In the genomic region with DNA sequence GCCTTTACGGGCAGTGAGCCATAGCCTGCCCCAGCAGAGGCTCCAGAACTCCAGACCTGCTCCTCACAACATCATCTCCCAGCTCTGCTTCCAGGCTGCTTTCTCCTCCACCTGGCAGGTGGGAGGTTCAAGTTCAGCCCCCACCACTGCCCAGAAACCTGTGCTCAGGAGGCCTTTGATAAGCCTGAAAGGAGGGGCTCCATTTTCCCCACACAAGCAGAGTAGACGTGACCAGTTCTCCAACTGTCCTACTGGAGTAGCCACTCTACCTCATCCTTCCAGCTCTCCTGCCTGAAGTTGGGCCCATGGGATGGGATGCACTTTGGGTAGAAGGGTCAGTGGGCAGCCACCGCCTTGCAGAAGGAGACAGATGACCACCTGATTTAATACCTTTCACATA, we compare ENCODE assay signal across 14 cellular contexts.
"Had no signal": no experiment of that assay in that cellular context is flagged by ENCODE, and none has a peak within 500 bp of the region (broad histone marks: within the 10 kb centered on the region; RNA-seq: fewer than 3 reads in every experiment).

No MANE protein-coding gene starts in this region.

- H3K36me3 ChIP-seq: esophagus squamous epithelium, spleen, stomach had no signal

- DNase-seq: activated CD4-positive, alpha-beta T cell treated with anti-CD3 and anti-CD28 coated beads, Interleukin-2, amount 50 U/mL, for 4 hours; activated CD4-positive, CD25-positive, alpha-beta regulatory T cell treated with anti-CD3 and anti-CD28 coated beads, Interleukin-2, amount 50 U/mL, for 72 hours; activated naive CD4-positive, alpha-beta T cell treated with anti-CD3 and anti-CD28 coated beads, Interleukin-2, amount 10 ng/mL, durations not matched to agents 7 days and 5 days; central memory CD4-positive, alpha-beta T cell; effector CD4-positive, alpha-beta T cell; esophagus squamous epithelium; kidney glomerular epithelial cell; SK-N-SH; spleen; stomach; T-cell; T-helper 9 cell had no signal

- H3K9me3 Mint-ChIP-seq: activated naive CD4-positive, alpha-beta T cell treated with anti-CD3 and anti-CD28 coated beads, Interleukin-2, amount 10 ng/mL, durations not matched to agents 7 days and 5 days; activated T-helper 2 cell treated with anti-CD3 and anti-CD28 coated beads, Interferon-gamma antibody, Interleukin-2, Interleukin-4, amounts not matched to agents 10 μg/mL and 5 μg/mL and 100 μg/mL, durations not matched to agents 14 hours and 24 hours and 36 hours; T-cell had no signal

- H3K9me3 ChIP-seq: esophagus squamous epithelium, SK-N-SH, spleen, stomach had no signal

- H3K9ac ChIP-seq: parathyroid adenoma, SK-N-SH had no signal

- H3K4me3 Mint-ChIP-seq: activated naive CD4-positive, alpha-beta T cell treated with anti-CD3 and anti-CD28 coated beads, Interleukin-2, amount 10 ng/mL, durations not matched to agents 7 days and 5 days; T-cell had no signal

- H3K36me3 Mint-ChIP-seq: activated naive CD4-positive, alpha-beta T cell treated with anti-CD3 and anti-CD28 coated beads, Interleukin-2, amount 10 ng/mL, durations not matched to agents 7 days and 5 days; T-cell had no signal

- H3K27me3 ChIP-seq: spleen, stomach had no signal

- H3K27ac Mint-ChIP-seq: activated naive CD4-positive, alpha-beta T cell treated with anti-CD3 and anti-CD28 coated beads, Interleukin-2, amount 10 ng/mL, durations not matched to agents 7 days and 5 days; activated T-helper 2 cell treated with anti-CD3 and anti-CD28 coated beads, Interferon-gamma antibody, Interleukin-2, Interleukin-4, amounts not matched to agents 10 μg/mL and 5 μg/mL and 100 μg/mL, durations not matched to agents 14 hours and 24 hours and 36 hours; T-cell had no signal

- H3K4me1 Mint-ChIP-seq: activated naive CD4-positive, alpha-beta T cell treated with anti-CD3 and anti-CD28 coated beads, Interleukin-2, amount 10 ng/mL, durations not matched to agents 7 days and 5 days; T-cell had no signal

- H3K4me3 ChIP-seq: spleen, stomach had no signal

- H3K27ac ChIP-seq: parathyroid adenoma, spleen had no signal
